Comparison of ENCODE assay signal across 8 cellular contexts in genomic region chr15:55168350-55168974, GRCh38. TPM values are rescaled to one million over a fixed set of nuclear protein-coding genes. Genes with fewer than 3 reads are reported as not detected.
A peak's percentile ranks its signal among the peaks of the same experiment; 100 is the strongest.
DNase-seq lines count a peak whose midpoint lies in the region; ATAC-seq lines count a peak whose summit lies in the region.

No MANE protein-coding gene starts in this region.

- H3K9me3 ChIP-seq in GM23248 (ENCODE audit: low read depth) (no peaks in the 10 kb centered on the region), Karpas-422 (ENCODE audit: low read length) (no peaks in the 10 kb centered on the region)

- no peak overlapping the region for H3K27ac ChIP-seq in GM23248
- no peak overlapping the region for H3K27ac ChIP-seq in Karpas-422 (ENCODE audit: low read length)

- H3K36me3 ChIP-seq in GM23248 (ENCODE audit: low read depth): no peaks in the 10 kb centered on the region
- H3K36me3 ChIP-seq in Karpas-422 (ENCODE audit: insufficient read depth, low read length): no peaks in the 10 kb centered on the region

- H4K20me1 ChIP-seq in GM23248 (ENCODE audit: insufficient read depth) (no peaks in the 10 kb centered on the region), Karpas-422 (ENCODE audit: insufficient read depth, low read depth, low read length) (0 out of 2 replicates have a peak, but pooled peaks cover 6% of the 10 kb centered on the region)

- no peak overlapping the region for H3K4me2 ChIP-seq in GM23248 (ENCODE audit: unreplicated experiment)
- no peak overlapping the region for H3K4me2 ChIP-seq in Karpas-422 (ENCODE audit: low read depth, low read length, poor library complexity, severe bottlenecking)

- no peaks in the 10 kb centered on the region for H3F3A ChIP-seq in GM23248 (ENCODE audit: insufficient read depth)

- H3K27me3 Mint-ChIP-seq in activated T-helper 17 cell treated with anti-CD3 and anti-CD28 coated beads, Interleukin-2, amount 50 U/mL, for 72 hours: no peaks in the 10 kb centered on the region

- DNase-seq in GM04503 (ENCODE audit: low read depth): peak; percentile 4
- DNase-seq in GM23248: peak; percentile 65
- peak; percentile 81 for DNase-seq in Karpas-422
- peak; percentile 79 for DNase-seq in RPMI8226
- DNase-seq in germinal center (ENCODE audit: low spot score): peak; percentile 66
- peak; percentile 30 to 94 (median 60) for DNase-seq in posterior cingulate gyrus
- no peak for DNase-seq in NCI-H128 (lab: John Stamatoyannopoulos, UW; ENCODE audit: unreplicated experiment)

- H3K9me3 Mint-ChIP-seq in activated T-helper 17 cell treated with anti-CD3 and anti-CD28 coated beads, Interleukin-2, amount 50 U/mL, for 72 hours: no peaks in the 10 kb centered on the region

- H2AFZ ChIP-seq in GM23248 (no peak overlapping the region), Karpas-422 (ENCODE audit: low read length) (no peak overlapping the region)

- in situ Hi-C loops in GM23248 (cut with MboI): no loop called here

- no peaks in the 10 kb centered on the region for H3K4me1 Mint-ChIP-seq in activated T-helper 17 cell treated with anti-CD3 and anti-CD28 coated beads, Interleukin-2, amount 50 U/mL, for 72 hours

- WGBS in GM23248 (ENCODE audit: low coverage in 1 of 2, low lambda C conversion rate in 2 of 2, missing lambda C conversion rate in 2 of 2), 2 experiments: 46 to 55% methylated on average over 10 to 11 of the region's 11 CpGs

- H3K4me3 ChIP-seq in GM23248: no peak overlapping the region
- no peak overlapping the region for H3K4me3 ChIP-seq in Karpas-422 (ENCODE audit: low read length)

- H3K9me2 ChIP-seq in GM23248 (ENCODE audit: insufficient read depth) (no peaks in the 10 kb centered on the region), Karpas-422 (replicated peaks; ENCODE audit: insufficient read depth, low read length) (no peaks in the 10 kb centered on the region)

- H3K79me2 ChIP-seq in GM23248 (ENCODE audit: insufficient read depth): no peaks in the 10 kb centered on the region
- no peaks in the 10 kb centered on the region for H3K79me2 ChIP-seq in Karpas-422 (ENCODE audit: low read length)

- H3K27me3 ChIP-seq in GM23248 (replicated peaks; ENCODE audit: insufficient read depth): no peaks in the 10 kb centered on the region
- no peaks in the 10 kb centered on the region for H3K27me3 ChIP-seq in Karpas-422 (ENCODE audit: low read length)

- no peak overlapping the region for H3K9ac ChIP-seq in GM23248
- no peak overlapping the region for H3K9ac ChIP-seq in Karpas-422 (ENCODE audit: low read length)

- H3K4me3 Mint-ChIP-seq in activated T-helper 17 cell treated with anti-CD3 and anti-CD28 coated beads, Interleukin-2, amount 50 U/mL, for 72 hours: no peak overlapping the region

- H3K4me1 ChIP-seq in GM23248 (ENCODE audit: insufficient read depth): no peaks in the 10 kb centered on the region
- no peaks in the 10 kb centered on the region for H3K4me1 ChIP-seq in Karpas-422 (ENCODE audit: low read length)

- H3K36me3 Mint-ChIP-seq in activated T-helper 17 cell treated with anti-CD3 and anti-CD28 coated beads, Interleukin-2, amount 50 U/mL, for 72 hours (ENCODE audit: low read depth): no peaks in the 10 kb centered on the region

- intact Hi-C loops in posterior cingulate gyrus (cut with DNase I): loop anchor here (2.0 to 10.0 kb wide), 2 partner anchors 1206 to 1354 kb away; no protein-coding TSS in a partner anchor

- peak; percentile 72 for ATAC-seq in activated T-helper 17 cell treated with anti-CD3 and anti-CD28 coated beads, Interleukin-2, amount 50 U/mL, for 72 hours (replicated peaks)

- no peak overlapping the region for H3K27ac Mint-ChIP-seq in activated T-helper 17 cell treated with anti-CD3 and anti-CD28 coated beads, Interleukin-2, amount 50 U/mL, for 72 hours

RNA-seq across cellular contexts. Expression of gene RSL24D1, which starts 28.3 kb away (rescaled TPM):
- total RNA-seq in GM23248 (2014; rRNA removed; shearing (Covaris generic)): 95.2 and 112 TPM in 2 replicates
- polyA plus RNA-seq in GM23248 (2016; fragmentation: Nextera tagmentation; extraction: Ambion mirVana): 91.2 and 93.1 TPM in 2 replicates
- 123 and 235 TPM in 2 replicates for total RNA-seq in Karpas-422 (2014; rRNA removed; shearing (Covaris generic); ENCODE audit: low replicate concordance)
- total RNA-seq in activated T-helper 17 cell treated with anti-CD3 and anti-CD28 coated beads, Interleukin-2, amount 50 U/mL, for 72 hours: 100 to 1,000 TPM; 107 to 111 TPM
